Comparison of ENCODE assay signal across 10 cellular contexts in the genomic region with DNA sequence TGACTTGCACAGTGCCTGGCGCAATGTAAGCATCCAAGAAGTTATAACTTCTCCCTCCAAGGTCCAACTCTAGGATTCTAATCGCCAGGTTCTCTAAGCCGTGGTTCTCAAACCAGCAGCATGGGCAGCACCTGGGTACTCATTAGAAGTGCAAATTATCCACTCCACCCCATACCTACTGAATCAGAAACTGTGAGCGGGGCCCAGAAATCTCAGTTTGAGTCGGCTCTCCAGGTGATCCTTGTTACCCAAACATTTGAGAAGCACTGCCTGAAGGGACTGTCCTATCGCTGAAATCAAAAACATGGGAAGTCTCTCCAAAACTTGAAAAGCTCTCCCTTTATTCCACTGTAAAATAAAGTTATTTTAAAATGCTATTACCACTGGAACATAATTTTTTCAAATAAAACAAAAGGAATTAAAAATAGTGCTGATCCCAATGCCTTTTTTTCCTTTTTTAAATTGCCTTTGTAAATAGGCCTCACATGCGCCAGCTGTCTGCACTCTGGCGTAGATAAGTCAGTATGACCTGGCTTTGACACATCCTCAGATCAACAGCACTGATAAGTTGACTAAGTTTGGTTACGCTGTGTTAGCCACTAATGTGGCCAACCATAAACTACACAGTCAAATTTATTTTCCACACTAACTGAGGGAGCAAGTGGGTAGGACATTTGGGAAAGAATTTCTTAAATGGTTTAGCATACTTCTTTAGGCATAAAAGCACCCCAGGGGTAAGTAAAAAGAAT.
DNase-seq lines count a peak whose midpoint lies in the region; ATAC-seq and TF ChIP-seq lines count a peak whose summit lies in the region.
"Had no signal": no experiment of that assay in that cellular context is flagged by ENCODE, and none has a peak within 500 bp of the region (broad histone marks: within the 10 kb centered on the region; RNA-seq: fewer than 3 reads in every experiment).

No MANE protein-coding gene starts in this region.

- H3K27ac Mint-ChIP-seq in nephron progenitor cell: peak overlapping the region; percentile 42

- ATAC-seq in HG02763 (IDR thresholded peaks at IDR 0.05; ENCODE audit: unreplicated experiment): no peak
- no peak for ATAC-seq in HG03460 (IDR thresholded peaks at IDR 0.05; ENCODE audit: unreplicated experiment)

- no peaks in the 10 kb centered on the region for H3K36me3 Mint-ChIP-seq in nephron progenitor cell (ENCODE audit: low read depth)

- peaks cover 10% of the 10 kb centered on the region for H3K27me3 Mint-ChIP-seq in nephron progenitor cell (ENCODE audit: low read depth, poor library complexity)

- in situ Hi-C loops in astrocyte of the cerebellum (cut with HindIII; ENCODE audit: low sequenced_read_pairs): loop anchor here (25.0 kb wide), 1 partner anchor 355 kb away; no protein-coding TSS in a partner anchor

- DNase-seq in DMS 273 (lab: John Stamatoyannopoulos, UW; ENCODE audit: unreplicated experiment): peak; percentile 6
- DNase-seq in DMS 273 treated with DMSO at 0.1 percent for 48 hours (lab: John Stamatoyannopoulos, UW): no peak
- peak; percentile 30 for DNase-seq in NCI-H526 treated with DMSO at 0.1 percent for 48 hours (lab: John Stamatoyannopoulos, UW)
- DNase-seq in astrocyte of the cerebellum (ENCODE audit: low read depth): peak; percentile 24
- no peak for DNase-seq in nephron progenitor cell
- DNase-seq in cerebellar cortex (ENCODE audit: low spot score): no peak
- DNase-seq: activated CD8-positive, alpha-beta memory T cell treated with anti-CD3 and anti-CD28 coated beads, Interleukin-2, amount 50 U/mL, for 48 hours; islet precursor cell had no signal

- no peak overlapping the region for H3K4me3 Mint-ChIP-seq in nephron progenitor cell

- no peak overlapping the region for H3K4me3 ChIP-seq in astrocyte of the cerebellum (ENCODE audit: low read depth, low read length)

- no peaks in the 10 kb centered on the region for H3K9me3 Mint-ChIP-seq in nephron progenitor cell

- TF ChIP-seq CTCF in astrocyte of the cerebellum (IDR thresholded peaks at IDR 0.05; ENCODE audit: low read depth, low read length, missing control alignments) (no peak), nephron progenitor cell (IDR thresholded peaks at IDR 0.05) (no peak)

- peaks cover 18% of the 10 kb centered on the region for H3K4me1 Mint-ChIP-seq in nephron progenitor cell

Comparison
In these comparisons a context has a peak if more than half of its experiments do, and no peak if none do; other contexts are left out.
1. DNase-seq: peak in DMS 273 (single experiment), NCI-H526 treated with DMSO at 0.1 percent for 48 hours (single experiment) and astrocyte of the cerebellum (single experiment); none in DMS 273 treated with DMSO at 0.1 percent for 48 hours (single experiment), nephron progenitor cell (single experiment) and cerebellar cortex (single experiment).